In the genomic region with DNA sequence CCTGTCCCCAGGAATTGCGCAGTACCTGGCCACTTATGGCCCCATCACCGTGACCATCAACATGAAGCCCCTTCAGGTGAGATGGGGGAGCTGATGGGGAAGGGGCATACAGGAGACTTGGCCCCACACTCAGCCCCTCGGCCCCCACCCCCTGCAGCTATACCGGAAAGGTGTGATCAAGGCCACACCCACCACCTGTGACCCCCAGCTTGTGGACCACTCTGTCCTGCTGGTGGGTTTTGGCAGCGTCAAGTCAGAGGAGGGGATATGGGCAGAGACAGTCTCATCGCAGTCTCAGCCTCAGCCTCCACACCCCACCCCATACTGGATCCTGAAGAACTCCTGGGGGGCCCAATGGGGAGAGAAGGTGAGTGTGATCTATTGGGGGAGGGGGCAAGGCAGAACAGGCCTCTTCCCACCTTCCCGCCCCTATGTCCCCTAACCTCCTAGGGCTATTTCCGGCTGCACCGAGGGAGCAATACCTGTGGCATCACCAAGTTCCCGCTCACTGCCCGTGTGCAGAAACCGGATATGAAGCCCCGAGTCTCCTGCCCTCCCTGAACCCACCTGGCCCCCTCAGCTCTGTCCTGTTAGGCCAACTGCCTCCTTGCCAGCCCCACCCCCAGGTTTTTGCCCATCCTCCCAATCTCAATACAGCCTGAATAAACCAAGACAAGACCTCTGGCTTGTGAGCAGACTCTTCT, we compare ENCODE assay signal across 21 cellular contexts. TPM values are rescaled to one million over a fixed set of nuclear protein-coding genes. Genes with fewer than 3 reads are reported as not detected.
DNase-seq lines count a peak whose midpoint lies in the region; FAIRE-seq and TF ChIP-seq lines count a peak whose summit lies in the region.
"Had no signal": no experiment of that assay in that cellular context is flagged by ENCODE, and none has a peak within 500 bp of the region (broad histone marks: within the 10 kb centered on the region; RNA-seq: fewer than 3 reads in every experiment).

No MANE protein-coding gene starts in this region.

- H3K27me3 ChIP-seq in sigmoid colon = no peaks in the 10 kb centered on the region

- H3K27ac ChIP-seq in kidney (ENCODE audit: low read depth in 2 of 2, low read length in 2 of 2) = no peak overlapping the region
- no peak overlapping the region for H3K27ac ChIP-seq in sigmoid colon
- H3K27ac ChIP-seq: A549 had no signal

- H3K9me3 ChIP-seq in kidney (ENCODE audit: control insufficient read depth in 1 of 2, low read length in 2 of 2) = no peaks in the 10 kb centered on the region
- H3K9me3 ChIP-seq in sigmoid colon = no peaks in the 10 kb centered on the region
- H3K9me3 ChIP-seq: A549 had no signal

- H3K4me3 Mint-ChIP-seq in activated T-cell treated with anti-CD3 and anti-CD28 coated beads, Interleukin-2, amount 50 U/mL, for 24 hours = no peak overlapping the region
- H3K4me3 Mint-ChIP-seq in CD14-positive monocyte = no peak overlapping the region
- H3K4me3 Mint-ChIP-seq: B cell had no signal

- H3K27me3 Mint-ChIP-seq in activated T-cell treated with anti-CD3 and anti-CD28 coated beads, Interleukin-2, amount 50 U/mL, for 24 hours = no peaks in the 10 kb centered on the region
- peaks cover 0 to 2% (median 0%) of the 10 kb centered on the region in 3 donors for H3K27me3 Mint-ChIP-seq in CD14-positive monocyte (ENCODE audit: low read depth in 3 of 3)
- H3K27me3 Mint-ChIP-seq: B cell had no signal

- TF ChIP-seq EP300 in sigmoid colon (IDR thresholded peaks at IDR 0.05) = no peak

- intact Hi-C loops in kidney (cut with DNase I) (loop anchor here (10.0 kb wide), 1 partner anchor 102 kb away; no protein-coding TSS in a partner anchor), sigmoid colon (cut with DNase I) (no loop called here), CD14-positive monocyte (cut with micrococcal nuclease) (loop anchor here in 1 of 2 donors (5.0 kb wide), 1 partner anchor 104 kb away; no protein-coding TSS in a partner anchor)

- H3K4me1 Mint-ChIP-seq in activated T-cell treated with anti-CD3 and anti-CD28 coated beads, Interleukin-2, amount 50 U/mL, for 24 hours (ENCODE audit: low read depth) = peaks cover 65% of the 10 kb centered on the region
- peaks cover 40% of the 10 kb centered on the region for H3K4me1 Mint-ChIP-seq in CD14-positive monocyte

- H3K27ac Mint-ChIP-seq in activated T-cell treated with anti-CD3 and anti-CD28 coated beads, Interleukin-2, amount 50 U/mL, for 24 hours = no peak overlapping the region
- H3K27ac Mint-ChIP-seq in CD14-positive monocyte = peak overlapping the region in 1 of 7 donors; percentile 25
- H3K27ac Mint-ChIP-seq: B cell had no signal

- no peak for FAIRE-seq in kidney (lab: Jason Lieb, UNC)
- FAIRE-seq: A549, D721Med, GM18507, RCC 7860 had no signal

- TF ChIP-seq CTCF in kidney (IDR thresholded peaks at IDR 0.05; ENCODE audit: borderline replicate concordance, extremely low read depth, insufficient read depth) (no peak), sigmoid colon (IDR thresholded peaks at IDR 0.05) (no peak), CD14-positive monocyte (IDR thresholded peaks at IDR 0.05) (no peak)

- H3K4me1 ChIP-seq in kidney (ENCODE audit: control insufficient read depth in 1 of 2, insufficient read depth in 1 of 2, low read depth in 1 of 2, low read length in 2 of 2) = peaks cover 8 to 10% of the 10 kb centered on the region in 2 donors
- H3K4me1 ChIP-seq in sigmoid colon = peaks cover 0 to 26% (median 24%) of the 10 kb centered on the region in 4 donors

- TF ChIP-seq POLR2A in sigmoid colon (IDR thresholded peaks at IDR 0.05) = no peak

- 94 to 95% methylated on average over 13 of the region's 13 CpGs for WGBS in sigmoid colon, 2 donors

- peaks cover 71% of the 10 kb centered on the region for H3K36me3 Mint-ChIP-seq in activated T-cell treated with anti-CD3 and anti-CD28 coated beads, Interleukin-2, amount 50 U/mL, for 24 hours (ENCODE audit: low read depth)
- peaks cover 44 to 56% of the 10 kb centered on the region in 2 donors for H3K36me3 Mint-ChIP-seq in CD14-positive monocyte

- H3K9ac ChIP-seq in kidney (ENCODE audit: low read length in 2 of 2) = no peak overlapping the region

- peak; percentile 1 for DNase-seq in stimulated activated CD4-positive, alpha-beta T cell treated with anti-CD3 and anti-CD28 coated beads, Interleukin-1b, Interleukin-23, amount 100 ng/mL, for 48 hours
- no peak for DNase-seq in stimulated activated CD4-positive, alpha-beta T cell treated with anti-CD3 and anti-CD28 coated beads, Interleukin-4, amount 100 ng/mL, for 4 hours
- DNase-seq in kidney (peak; percentile 49), sigmoid colon (peak; percentile 64), activated gamma-delta T cell treated with Interleukin-2 at 50 U/mL for 16 hours (no peak), CD14-positive monocyte (ENCODE audit: low spot score) (no peak)
- DNase-seq in activated T-cell treated with anti-CD3 and anti-CD28 coated beads, Interleukin-2, amount 50 U/mL, for 24 hours = no peak
- DNase-seq: DMS53, GDM1, Kasumi-1, NCI-H187, NCI-H446 treated with DMSO at 0.1 percent for 48 hours, NCI-H526 treated with DMSO at 0.1 percent for 48 hours, OCI-M1 had no signal

- H3K4me3 ChIP-seq in kidney (ENCODE audit: low read length in 2 of 2) (no peak overlapping the region), sigmoid colon (no peak overlapping the region)
- H3K4me3 ChIP-seq: A549 had no signal

- no peaks in the 10 kb centered on the region for H3K9me3 Mint-ChIP-seq in activated T-cell treated with anti-CD3 and anti-CD28 coated beads, Interleukin-2, amount 50 U/mL, for 24 hours
- H3K9me3 Mint-ChIP-seq in CD14-positive monocyte = peaks cover 0 to 2% (median 0%) of the 10 kb centered on the region in 7 donors

- H3K36me3 ChIP-seq in kidney (ENCODE audit: control insufficient read depth in 1 of 2, insufficient read depth in 2 of 2, low read length in 2 of 2) = peaks cover 5 to 12% of the 10 kb centered on the region in 2 donors
- H3K36me3 ChIP-seq in sigmoid colon = peaks cover 4 to 45% (median 15%) of the 10 kb centered on the region in 4 donors

RNA-seq across cellular contexts. Expression of a gene that starts 3.6 kb away (rescaled TPM):
- total RNA-seq in kidney = 3.9 TPM
- 1.3 TPM for polyA plus RNA-seq in kidney (ENCODE audit: insufficient read depth, low read depth, low replicate concordance)
- total RNA-seq in sigmoid colon = under 1 TPM in 1 of 4 donors, not detected in 3; 0.82 TPM
- 1 to 10 TPM in 2 of 3 donors, not detected in 1; 2.3 to 3.1 TPM for polyA plus RNA-seq in sigmoid colon
- polyA plus RNA-seq in CD14-positive monocyte = 1 to 10 TPM in 1 of 2 donors, under 1 TPM in 1; 0.78 to 1.3 TPM
- total RNA-seq: H4, MCF 10A had no signal
- polyA plus RNA-seq: A549 had no signal

RNA-seq across cellular contexts. Expression of a gene that starts 5.1 kb away (rescaled TPM):
- total RNA-seq in kidney (58.0 TPM), sigmoid colon (10 to 100 TPM; 37.5 to 60.7 (median 48.6) TPM)
- polyA plus RNA-seq in kidney (ENCODE audit: insufficient read depth, low read depth, low replicate concordance) (105 TPM), sigmoid colon (10 to 100 TPM; 54.4 to 66.1 (median 58.3) TPM), CD14-positive monocyte (100 to 1,000 TPM; 101 to 109 TPM)

RNA-seq across cellular contexts. Expression of a gene that starts 7.3 kb away (rescaled TPM):
- total RNA-seq in kidney (26.1 TPM), sigmoid colon (10 to 100 TPM; 57.1 to 73.6 (median 67.6) TPM)
- polyA plus RNA-seq in kidney (ENCODE audit: insufficient read depth, low read depth, low replicate concordance) (31.8 TPM), sigmoid colon (10 to 100 TPM in 2 of 3 donors, 1 to 10 TPM in 1; 4.2 to 31.6 (median 13.2) TPM), CD14-positive monocyte (10 to 100 TPM; 24.4 to 35.2 TPM)

RNA-seq across cellular contexts. Expression of a gene that starts 10.6 kb away (rescaled TPM):
- total RNA-seq in kidney (64.2 TPM), sigmoid colon (100 to 1,000 TPM in 2 of 4 donors, 10 to 100 TPM in 2; 71.7 to 120 (median 97.3) TPM)
- polyA plus RNA-seq in kidney (ENCODE audit: insufficient read depth, low read depth, low replicate concordance) (60.0 TPM), sigmoid colon (10 to 100 TPM in 2 of 3 donors, 1 to 10 TPM in 1; 8.6 to 24.0 (median 19.4) TPM), CD14-positive monocyte (under 1 TPM in 1 of 2 donors, not detected in 1; 0.44 TPM)

RNA-seq across cellular contexts. Expression of a gene that starts 17.0 kb away (rescaled TPM):
- total RNA-seq in kidney (3.2 TPM), sigmoid colon (10 to 100 TPM in 1 of 4 donors, 1 to 10 TPM in 1, under 1 TPM in 1, not detected in 1; 0.36 to 12.4 (median 2.8) TPM)
- polyA plus RNA-seq in kidney (ENCODE audit: insufficient read depth, low read depth, low replicate concordance) (0.37 TPM), sigmoid colon (1 to 10 TPM; 1.6 to 3.6 (median 2.9) TPM), CD14-positive monocyte (1 to 10 TPM; 2.5 TPM)
- total RNA-seq: B cell had no signal

Comparison
In these comparisons a context has a peak if more than half of its experiments do, and no peak if none do; other contexts are left out.
1. DNase-seq: peak in stimulated activated CD4-positive, alpha-beta T cell treated with anti-CD3 and anti-CD28 coated beads, Interleukin-1b, Interleukin-23, amount 100 ng/mL, for 48 hours (single experiment), kidney (single experiment) and sigmoid colon (single experiment); none in stimulated activated CD4-positive, alpha-beta T cell treated with anti-CD3 and anti-CD28 coated beads, Interleukin-4, amount 100 ng/mL, for 4 hours (0 of 2), activated T-cell treated with anti-CD3 and anti-CD28 coated beads, Interleukin-2, amount 50 U/mL, for 24 hours (single experiment), activated gamma-delta T cell treated with Interleukin-2 at 50 U/mL for 16 hours (single experiment) and CD14-positive monocyte (single experiment).